9 cellular contexts compared by ENCODE assay signal in genomic region chr2:43087413-43087812, GRCh38.
DNase-seq lines count a peak whose midpoint lies in the region; ATAC-seq, FAIRE-seq and TF ChIP-seq lines count a peak whose summit lies in the region.
"Had no signal": no experiment of that assay in that cellular context is flagged by ENCODE, and none has a peak within 500 bp of the region (broad histone marks: within the 10 kb centered on the region; RNA-seq: fewer than 3 reads in every experiment).

No MANE protein-coding gene starts in this region.

- H3K4me1 Mint-ChIP-seq in activated T-cell treated with anti-CD3 and anti-CD28 coated beads, Interleukin-2, amount 50 U/mL, for 72 hours (ENCODE audit: low read depth) = no peaks in the 10 kb centered on the region

- no peak for TF ChIP-seq CTCF in AG04450 (IDR thresholded peaks at IDR 0.05; ENCODE audit: low read depth, low read length)
- no peak for TF ChIP-seq CTCF in body of pancreas (IDR thresholded peaks at IDR 0.05)
- TF ChIP-seq CTCF in HepG2 (CRISPR knock-in tag; IDR thresholded peaks at IDR 0.05) = no peak
- no peak for TF ChIP-seq CTCF in sigmoid colon (IDR thresholded peaks at IDR 0.05)

- no peak for FAIRE-seq in HepG2 (lab: Jason Lieb, UNC)

- peak overlapping the region; percentile 99 for H3K27ac ChIP-seq in AG04450 (ENCODE audit: low read depth, low read length)
- H3K27ac ChIP-seq in body of pancreas = peak overlapping the region; percentile 50 to 69 (median 58)
- H3K27ac ChIP-seq in HepG2 (ENCODE audit: extremely low read length, insufficient read depth, low read length) = no peak overlapping the region
- H3K27ac ChIP-seq in sigmoid colon = peak overlapping the region; percentile 88 to 95 (median 92)

- peaks cover 5 to 7% of the 10 kb centered on the region in 2 donors for H3K9me3 Mint-ChIP-seq in activated T-cell treated with anti-CD3 and anti-CD28 coated beads, Interleukin-2, amount 50 U/mL, for 72 hours

- H3K27me3 ChIP-seq in AG04450 (ENCODE audit: control insufficient read depth, insufficient read depth, low read length) (no peaks in the 10 kb centered on the region), body of pancreas (no peaks in the 10 kb centered on the region), HepG2 (ENCODE audit: control insufficient read depth in 1 of 2, insufficient read depth in 2 of 2, low read length in 2 of 2) (no peaks in the 10 kb centered on the region), sigmoid colon (no peaks in the 10 kb centered on the region)

- no peak overlapping the region for H2AFZ ChIP-seq in HepG2 (ENCODE audit: low read length)

- no peaks in the 10 kb centered on the region for H3K79me2 ChIP-seq in HepG2 (ENCODE audit: insufficient read depth, low read length)

- intact Hi-C loops in body of pancreas (cut with DNase I) = no loop called here
- intact Hi-C loops in HepG2 (cut with micrococcal nuclease; ENCODE audit: unreplicated experiment) = loop anchor here (5.0 kb wide), 1 partner anchor 110 kb away; no protein-coding TSS in a partner anchor
- intact Hi-C loops in sigmoid colon (cut with DNase I) = no loop called here

- no peak for TF ChIP-seq RAD21 in HepG2 (CRISPR knock-in tag; IDR thresholded peaks at IDR 0.05)

- no peak overlapping the region for H3K9ac ChIP-seq in HepG2 (ENCODE audit: insufficient read depth, low read depth, low read length)

- H3K4me3 ChIP-seq in AG04450 (ENCODE audit: low read depth, low read length) (no peak overlapping the region), body of pancreas (no peak overlapping the region), HepG2 (replicated peaks in 1 of 3; ENCODE audit: insufficient read depth in 1 of 3, low read depth in 2 of 3, low read length in 3 of 3) (no peak overlapping the region), sigmoid colon (no peak overlapping the region)

- no peaks in the 10 kb centered on the region for H4K20me1 ChIP-seq in HepG2 (ENCODE audit: insufficient read depth, low read length)

- no TSS peak for BruUV-seq in HepG2 (replicated peaks; lab: Mats Ljungman, UMichigan)

- H3K4me3 Mint-ChIP-seq in activated T-cell treated with anti-CD3 and anti-CD28 coated beads, Interleukin-2, amount 50 U/mL, for 72 hours = no peak overlapping the region

- no peak for TF ChIP-seq EP300 in HepG2 (IDR thresholded peaks at IDR 0.05; ENCODE audit: low read depth in 2 of 2, low read length in 2 of 2)
- TF ChIP-seq EP300 in HepG2 (CRISPR knock-in tag; IDR thresholded peaks at IDR 0.05; ENCODE audit: borderline replicate concordance) = no peak
- no peak for TF ChIP-seq EP300 in sigmoid colon (IDR thresholded peaks at IDR 0.05)

- ATAC-seq in body of pancreas (no peak), HepG2 (no peak)
- no peak for ATAC-seq in activated T-cell treated with anti-CD3 and anti-CD28 coated beads, Interleukin-2, amount 50 U/mL, for 72 hours (replicated peaks in 1 of 2)

- TF ChIP-seq POLR2A in body of pancreas (IDR thresholded peaks at IDR 0.05) (no peak), HepG2 (IDR thresholded peaks at IDR 0.05; ENCODE audit: insufficient read depth in 1 of 2, low read depth in 2 of 2, low read length in 2 of 2) (no peak), sigmoid colon (IDR thresholded peaks at IDR 0.05) (no peak)

- in situ Hi-C loops in HepG2 (cut with HindIII; ENCODE audit: extremely low pct_ligation_motif_present, low pct_unique_long_range_greater_than_20kb) = no loop called here

- H3K36me3 Mint-ChIP-seq in activated T-cell treated with anti-CD3 and anti-CD28 coated beads, Interleukin-2, amount 50 U/mL, for 72 hours (ENCODE audit: insufficient read depth in 2 of 2) = peaks cover 2 to 13% of the 10 kb centered on the region in 2 donors

- H3K4me1 ChIP-seq in body of pancreas = peaks cover 22% of the 10 kb centered on the region
- H3K4me1 ChIP-seq in HepG2 (ENCODE audit: insufficient read depth, low read length) = peaks cover 74% of the 10 kb centered on the region
- peaks cover 0 to 71% (median 65%) of the 10 kb centered on the region in 4 donors for H3K4me1 ChIP-seq in sigmoid colon

- H3K9me3 ChIP-seq in AG04450 (ENCODE audit: control insufficient read depth, insufficient read depth, low read length) (peaks cover 7% of the 10 kb centered on the region), body of pancreas (no peaks in the 10 kb centered on the region), HepG2 (ENCODE audit: low read length) (peaks cover 8% of the 10 kb centered on the region), sigmoid colon (peaks cover 0 to 6% (median 2%) of the 10 kb centered on the region in 4 donors)

- H3K27me3 Mint-ChIP-seq in activated T-cell treated with anti-CD3 and anti-CD28 coated beads, Interleukin-2, amount 50 U/mL, for 72 hours (ENCODE audit: low read depth) = no peaks in the 10 kb centered on the region

- H3K4me2 ChIP-seq in HepG2 (ENCODE audit: low read depth, low read length) = no peak overlapping the region

- 89 to 92% methylated on average over 3 of the region's 3 CpGs for WGBS in body of pancreas, 2 donors
- 93% methylated on average over 3 of the region's 3 CpGs for WGBS in HepG2 (ENCODE audit: low lambda C conversion rate)
- WGBS in sigmoid colon, 2 donors = 89 to 94% methylated on average over 3 of the region's 3 CpGs

- POLR2A ChIA-PET in AG04450 (lab: Yijun Ruan, JAX) = interaction anchor here (1.5 kb wide), 1 partner anchor 242 kb away, joined by 4 read pairs; no protein-coding TSS in a partner anchor
- POLR2A ChIA-PET in HepG2 (lab: Yijun Ruan, JAX) = no interaction called here

- no peaks in the 10 kb centered on the region for H3K36me3 ChIP-seq in body of pancreas (replicated peaks in 1 of 2; ENCODE audit: insufficient read depth in 1 of 2, low read depth in 2 of 2)
- no peaks in the 10 kb centered on the region for H3K36me3 ChIP-seq in HepG2 (replicated peaks in 1 of 2; ENCODE audit: control insufficient read depth in 1 of 2, insufficient read depth in 2 of 2, low read length in 2 of 2)
- no peaks in the 10 kb centered on the region for H3K36me3 ChIP-seq in sigmoid colon

- no peak overlapping the region for H3K27ac Mint-ChIP-seq in activated T-cell treated with anti-CD3 and anti-CD28 coated beads, Interleukin-2, amount 50 U/mL, for 72 hours

- no peak for DNase-seq in AG04450 (ENCODE audit: low read depth, low spot score)
- no peak for DNase-seq in body of pancreas
- no peak for DNase-seq in HepG2 (ENCODE audit: low spot score)
- DNase-seq in sigmoid colon = peak; percentile 42
- DNase-seq in T-helper 2 cell = no peak
- no peak for DNase-seq in activated T-cell treated with anti-CD3 and anti-CD28 coated beads, Interleukin-2, amount 50 U/mL, for 1 hour
- no peak for DNase-seq in activated T-cell treated with anti-CD3 and anti-CD28 coated beads, Interleukin-2, amount 50 U/mL, for 72 hours
- no peak for DNase-seq in NCI-H1436 treated with DMSO at 0.1 percent for 48 hours (lab: John Stamatoyannopoulos, UW)
- DNase-seq: DMS79 had no signal

- CTCF ChIA-PET in AG04450 (lab: Charles Lee) = no interaction called here
- CTCF ChIA-PET in HepG2 (lab: Yijun Ruan, JAX; ENCODE audit: low intra/inter-chr PET ratio, low total read pairs) = no interaction called here

TF ChIP-seq in HepG2, 621 proteins besides CTCF, POLR2A, EP300 and RAD21 (continues in another document):
- TF ChIP-seq HNRNPUL1 (IDR thresholded peaks at IDR 0.05; ENCODE audit: low read depth, low read length) (no peak), ZNF234 (CRISPR knock-in tag; conservative IDR thresholded peaks at IDR 0.05) (no peak), TCF12 (IDR thresholded peaks at IDR 0.05) (no peak), TCF12 (CRISPR knock-in tag; IDR thresholded peaks at IDR 0.05) (no peak), PHF8 (CRISPR knock-in tag; IDR thresholded peaks at IDR 0.05) (no peak), ZNF10 (CRISPR knock-in tag; IDR thresholded peaks at IDR 0.05; ENCODE audit: borderline replicate concordance, low read depth) (no peak), ZNF414 (CRISPR knock-in tag; IDR thresholded peaks at IDR 0.05) (no peak), HDAC2 (CRISPR knock-in tag; IDR thresholded peaks at IDR 0.05) (no peak), TARDBP (CRISPR knock-in tag; IDR thresholded peaks at IDR 0.05) (no peak), ZSCAN29 (CRISPR knock-in tag; conservative IDR thresholded peaks at IDR 0.05) (no peak), IRX3 (CRISPR knock-in tag; IDR thresholded peaks at IDR 0.05; ENCODE audit: borderline replicate concordance, low read depth) (no peak), ATAD3A (CRISPR knock-in tag; IDR thresholded peaks at IDR 0.05) (no peak), ZMAT3 (CRISPR knock-in tag; conservative IDR thresholded peaks at IDR 0.05) (no peak), MTA3 (CRISPR knock-in tag; IDR thresholded peaks at IDR 0.05) (no peak), ZFP37 (CRISPR knock-in tag; IDR thresholded peaks at IDR 0.05; ENCODE audit: borderline replicate concordance) (no peak), TOE1 (CRISPR knock-in tag; IDR thresholded peaks at IDR 0.05) (no peak), PTBP1 (IDR thresholded peaks at IDR 0.05; ENCODE audit: low read depth, low read length, poor library complexity, severe bottlenecking) (no peak), ZNF879 (CRISPR knock-in tag; IDR thresholded peaks at IDR 0.05) (no peak), LCORL (IDR thresholded peaks at IDR 0.05) (no peak), LCORL (CRISPR knock-in tag; IDR thresholded peaks at IDR 0.05) (no peak)
